1 cellular context compared by ENCODE assay signal in genomic region chr6:7313505-7314165, GRCh38.
TF ChIP-seq lines count a peak whose summit lies in the region.

No MANE protein-coding gene starts in this region.

TF ChIP-seq in HepG2, 621 proteins besides CTCF, POLR2A, EP300 and RAD21 (continued from another document and continues in another):
- TF ChIP-seq PRDM15 (CRISPR knock-in tag; IDR thresholded peaks at IDR 0.05) = no peak
- TF ChIP-seq NKX3-1 (CRISPR knock-in tag; IDR thresholded peaks at IDR 0.05) = peak; percentile 13; the same call in 1 of the 2 replicates
- no peak for TF ChIP-seq MAX (IDR thresholded peaks at IDR 0.05)
- no peak for TF ChIP-seq ZNF574 (CRISPR knock-in tag; IDR thresholded peaks at IDR 0.05)
- no peak for TF ChIP-seq NPAS2 (CRISPR knock-in tag; IDR thresholded peaks at IDR 0.05; ENCODE audit: borderline replicate concordance)
- 0 out of 2 replicates have a peak, but pooled peaks have one; percentile 9 for TF ChIP-seq ZFP90 (CRISPR knock-in tag; IDR thresholded peaks at IDR 0.05; ENCODE audit: borderline replicate concordance)
- no peak for TF ChIP-seq TRIM24 (CRISPR knock-in tag; IDR thresholded peaks at IDR 0.05)
- TF ChIP-seq THAP9 (CRISPR knock-in tag; IDR thresholded peaks at IDR 0.05; ENCODE audit: borderline replicate concordance) = no peak
- TF ChIP-seq NAIF1 (CRISPR knock-in tag; IDR thresholded peaks at IDR 0.05; ENCODE audit: borderline replicate concordance) = no peak
- 0 out of 2 replicates have a peak, but pooled peaks have one; percentile 5 for TF ChIP-seq ZNF256 (CRISPR knock-in tag; conservative IDR thresholded peaks at IDR 0.05)
- no peak for TF ChIP-seq CCDC6 (CRISPR knock-in tag; IDR thresholded peaks at IDR 0.05)
- TF ChIP-seq SMARCC2 (IDR thresholded peaks at IDR 0.05) = no peak
- TF ChIP-seq HOXD1 (CRISPR knock-in tag; IDR thresholded peaks at IDR 0.05) = no peak
- TF ChIP-seq MEF2D (CRISPR knock-in tag; IDR thresholded peaks at IDR 0.05) = no peak
- no peak for TF ChIP-seq ZNF7 (CRISPR knock-in tag; IDR thresholded peaks at IDR 0.05)
- TF ChIP-seq ZNF652 (CRISPR knock-in tag; IDR thresholded peaks at IDR 0.05; ENCODE audit: borderline replicate concordance, low read depth) = no peak
- TF ChIP-seq ZNF562 (CRISPR knock-in tag; IDR thresholded peaks at IDR 0.05; ENCODE audit: borderline replicate concordance) = no peak
- TF ChIP-seq BRCA1 (CRISPR knock-in tag; IDR thresholded peaks at IDR 0.05) = no peak
- TF ChIP-seq ZNF549 (CRISPR knock-in tag; IDR thresholded peaks at IDR 0.05) = no peak
- TF ChIP-seq ZMAT3 (CRISPR knock-in tag; conservative IDR thresholded peaks at IDR 0.05) = no peak
- no peak for TF ChIP-seq ZSCAN25 (CRISPR knock-in tag; IDR thresholded peaks at IDR 0.05)
- no peak for TF ChIP-seq ZBED4 (CRISPR knock-in tag; IDR thresholded peaks at IDR 0.05; ENCODE audit: borderline replicate concordance)
- TF ChIP-seq ZFP1 (CRISPR knock-in tag; IDR thresholded peaks at IDR 0.05) = no peak
- no peak for TF ChIP-seq SP5 (CRISPR knock-in tag; IDR thresholded peaks at IDR 0.05; ENCODE audit: borderline replicate concordance, low read depth)
- 0 out of 2 replicates have a peak, but pooled peaks have one; percentile 65 for TF ChIP-seq AHDC1 (CRISPR knock-in tag; IDR thresholded peaks at IDR 0.05; ENCODE audit: borderline replicate concordance)
- TF ChIP-seq RARA (CRISPR knock-in tag; IDR thresholded peaks at IDR 0.05) = no peak
- TF ChIP-seq ZNF251 (CRISPR knock-in tag; IDR thresholded peaks at IDR 0.05) = no peak
- no peak for TF ChIP-seq ZNF232 (CRISPR knock-in tag; IDR thresholded peaks at IDR 0.05; ENCODE audit: borderline replicate concordance)
- no peak for TF ChIP-seq ZNF547 (CRISPR knock-in tag; IDR thresholded peaks at IDR 0.05)
- no peak for TF ChIP-seq HNRNPH1 (optimal IDR thresholded peaks at IDR 0.05; ENCODE audit: low read depth, low read length)
- no peak for TF ChIP-seq ARHGAP35 (CRISPR knock-in tag; IDR thresholded peaks at IDR 0.05; ENCODE audit: borderline replicate concordance)
- TF ChIP-seq MAFK (conservative IDR thresholded peaks at IDR 0.05 in 1 of 2, IDR thresholded peaks at IDR 0.05 in 1 of 2; ENCODE audit: low read length in 2 of 2) = no peak
- no peak for TF ChIP-seq ZBTB37 (CRISPR knock-in tag; IDR thresholded peaks at IDR 0.05)
- TF ChIP-seq SSRP1 (CRISPR knock-in tag; IDR thresholded peaks at IDR 0.05) = no peak
